In the genomic region with DNA sequence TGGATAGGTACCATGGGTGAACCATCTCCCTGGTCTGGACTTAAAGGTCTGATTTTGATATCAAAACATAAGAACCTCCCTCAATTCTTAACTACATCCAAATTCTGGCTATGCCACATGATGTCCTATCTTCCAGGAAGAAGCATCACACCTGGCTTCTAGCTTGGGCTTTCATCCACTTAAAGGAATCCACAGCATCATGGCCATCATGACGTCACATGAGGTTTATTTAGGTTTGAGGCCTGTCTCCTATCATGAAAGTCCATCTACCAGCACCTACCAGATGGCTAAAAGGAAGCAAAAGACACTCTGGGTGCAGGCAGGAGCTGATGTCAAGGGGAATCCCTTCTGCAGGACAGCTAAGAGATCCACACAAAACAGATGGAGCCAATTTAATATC, we compare ENCODE assay signal across 21 cellular contexts. TPM values are rescaled to one million over a fixed set of nuclear protein-coding genes. Genes with fewer than 3 reads are reported as not detected.
"Had no signal": no experiment of that assay in that cellular context is flagged by ENCODE, and none has a peak within 500 bp of the region (broad histone marks: within the 10 kb centered on the region; RNA-seq: fewer than 3 reads in every experiment).

No MANE protein-coding gene starts in this region.

- H3K27me3 ChIP-seq: adrenal gland, Peyer's patch had no signal

- H3K4me1 Mint-ChIP-seq: activated B cell treated with CpG ODN at 0.5 μM for 24 hours, IgD-negative memory B cell, T-helper 17 cell had no signal

- ATAC-seq: T-helper 17 cell had no signal

- H3K4me2 ChIP-seq: KMS-11 had no signal

- H3K36me3 ChIP-seq: adrenal gland, Peyer's patch had no signal

- H3K9me3 ChIP-seq: adrenal gland, Peyer's patch had no signal

- H3K36me3 Mint-ChIP-seq: activated naive CD8-positive, alpha-beta T cell treated with anti-CD3 and anti-CD28 coated beads, Interleukin-2, amount 10 ng/mL, durations not matched to agents 7 days and 5 days had no signal

- DNase-seq: activated B cell treated with CpG ODN at 0.5 μM for 24 hours; activated CD4-positive, alpha-beta T cell treated with anti-CD3 and anti-CD28 coated beads for 1 hour; activated CD4-positive, alpha-beta T cell treated with anti-CD3 and anti-CD28 coated beads, Interleukin-2, amount 10 ng/mL, durations not matched to agents 24 days and 14 days; activated CD4-positive, alpha-beta T cell treated with anti-CD3 and anti-CD28 coated beads, Interleukin-2, amount 50 U/mL, for 48 hours; activated naive CD4-positive, alpha-beta T cell treated with anti-CD3 and anti-CD28 coated beads, Interleukin-2, amount 50 U/mL, for 16 hours; activated naive CD8-positive, alpha-beta T cell treated with anti-CD3 and anti-CD28 coated beads, Interleukin-2, amount 10 ng/mL, durations not matched to agents 7 days and 5 days; activated T-cell treated with anti-CD3 and anti-CD28 coated beads, Interleukin-2, amount 50 U/mL, for 1 hour; NCI-H1092; NCI-H1417 treated with DMSO at 0.1 percent for 48 hours; NCI-H1694 treated with DMSO at 0.1 percent for 48 hours; NCI-H2029 treated with DMSO at 0.1 percent for 48 hours; NCI-H510A treated with DMSO at 0.1 percent for 48 hours; NCI-H69; NK-92 treated with Interleukin-12 subunit alpha and Interleukin-12 subunit beta, amount 100 ng/mL, for 24 hours; Peyer's patch; SHP77; T-helper 17 cell; T-helper 9 cell had no signal

- H3K9me3 Mint-ChIP-seq: activated B cell treated with CpG ODN at 0.5 μM for 24 hours; activated CD4-positive, alpha-beta T cell treated with anti-CD3 and anti-CD28 coated beads, Interleukin-2, amount 10 ng/mL, durations not matched to agents 24 days and 14 days; activated naive CD8-positive, alpha-beta T cell treated with anti-CD3 and anti-CD28 coated beads, Interleukin-2, amount 10 ng/mL, durations not matched to agents 7 days and 5 days; IgD-negative memory B cell had no signal

- H3K9ac ChIP-seq: KMS-11 had no signal

- H3K27ac Mint-ChIP-seq: activated B cell treated with CpG ODN at 0.5 μM for 24 hours; activated CD4-positive, alpha-beta T cell treated with anti-CD3 and anti-CD28 coated beads, Interleukin-2, amount 10 ng/mL, durations not matched to agents 24 days and 14 days; activated naive CD8-positive, alpha-beta T cell treated with anti-CD3 and anti-CD28 coated beads, Interleukin-2, amount 10 ng/mL, durations not matched to agents 7 days and 5 days; T-helper 17 cell had no signal

- H3K27ac ChIP-seq: adrenal gland, KMS-11, Peyer's patch had no signal

- H3K4me3 ChIP-seq: adrenal gland, Peyer's patch had no signal

- H3K4me3 Mint-ChIP-seq: activated B cell treated with CpG ODN at 0.5 μM for 24 hours; activated CD4-positive, alpha-beta T cell treated with anti-CD3 and anti-CD28 coated beads, Interleukin-2, amount 10 ng/mL, durations not matched to agents 24 days and 14 days; activated naive CD8-positive, alpha-beta T cell treated with anti-CD3 and anti-CD28 coated beads, Interleukin-2, amount 10 ng/mL, durations not matched to agents 7 days and 5 days; IgD-negative memory B cell; T-helper 17 cell had no signal

- H3K27me3 Mint-ChIP-seq: activated B cell treated with CpG ODN at 0.5 μM for 24 hours; activated CD4-positive, alpha-beta T cell treated with anti-CD3 and anti-CD28 coated beads, Interleukin-2, amount 10 ng/mL, durations not matched to agents 24 days and 14 days had no signal

- H3K4me1 ChIP-seq: adrenal gland, Peyer's patch had no signal

RNA-seq across cellular contexts. Expression of gene GALNT18, which starts 47.4 kb away (rescaled TPM):
- total RNA-seq: activated B cell treated with CpG ODN at 0.5 μM for 24 hours, T-helper 17 cell had no signal
- polyA plus RNA-seq: IgD-negative memory B cell had no signal
